Comparison of ENCODE assay signal across 10 cellular contexts in the genomic region with DNA sequence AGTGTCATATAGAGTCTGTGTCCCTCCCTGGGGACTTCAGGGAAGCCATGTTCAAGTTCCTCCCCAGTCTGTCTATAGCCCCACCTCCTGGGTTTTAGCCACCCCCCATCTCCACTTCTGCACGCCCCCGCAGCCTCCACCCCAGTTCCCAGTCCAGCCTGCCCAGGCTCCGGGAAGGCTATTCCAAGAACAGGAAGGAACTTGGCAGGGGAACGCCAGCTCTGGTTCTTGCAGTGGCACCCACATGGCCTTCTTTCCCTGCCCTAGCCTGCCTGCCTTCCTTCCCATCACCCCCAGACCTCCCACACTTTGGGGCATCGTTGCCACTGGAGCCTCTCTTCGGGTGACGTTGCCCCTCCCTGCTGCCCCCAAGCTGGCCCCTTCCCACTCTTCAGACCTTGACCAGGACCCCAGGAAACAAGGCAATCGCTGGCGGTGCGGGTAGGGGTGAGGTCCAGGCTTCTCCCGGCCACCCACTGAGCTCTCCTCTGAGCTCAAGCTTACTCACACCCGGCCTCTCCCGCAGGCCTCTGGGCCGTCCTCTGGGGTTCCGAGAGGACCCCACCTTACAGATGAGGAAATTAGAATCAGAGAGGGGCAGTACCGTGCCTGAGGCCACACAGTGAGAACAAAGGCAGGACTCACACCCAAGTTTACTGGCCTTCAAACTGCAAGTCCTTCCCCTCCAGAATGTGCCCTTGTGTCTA. TPM values are rescaled to one million over a fixed set of nuclear protein-coding genes. Genes with fewer than 3 reads are reported as not detected.
DNase-seq lines count a peak whose midpoint lies in the region; ATAC-seq and TF ChIP-seq lines count a peak whose summit lies in the region.
"Had no signal": no experiment of that assay in that cellular context is flagged by ENCODE, and none has a peak within 500 bp of the region (broad histone marks: within the 10 kb centered on the region; RNA-seq: fewer than 3 reads in every experiment).

No MANE protein-coding gene starts in this region.

- no peak for TF ChIP-seq CTCF in left lung (IDR thresholded peaks at IDR 0.05)

- H3K27ac ChIP-seq in SJSA1 (peak overlapping the region; percentile 37; the same call in 1 of the 2 replicates), left lung (peak overlapping the region in 1 of 2 donors; percentile 13)

- no peak overlapping the region for H3K4me3 ChIP-seq in SJSA1
- H3K4me3 ChIP-seq in left lung, result no peak overlapping the region

- H3K27me3 ChIP-seq in SJSA1 (replicated peaks) (no peaks in the 10 kb centered on the region; the same call in 1 of the 2 replicates), left lung (peaks cover 0 to 8% of the 10 kb centered on the region in 2 donors)

- H3K36me3 ChIP-seq in SJSA1 (no peaks in the 10 kb centered on the region), left lung (no peaks in the 10 kb centered on the region)

- H3K9me3 ChIP-seq in SJSA1 (replicated peaks) (no peaks in the 10 kb centered on the region), left lung (no peaks in the 10 kb centered on the region)

- intact Hi-C loops in left lung (cut with DNase I), result loop anchor here in 1 of 2 donors (5.0 to 10.0 kb wide), 2 partner anchors 178 to 206 kb away; a partner anchor contains a TSS

- H3K4me1 ChIP-seq in SJSA1 (replicated peaks) (peaks cover 23% of the 10 kb centered on the region), left lung (peaks cover 0 to 4% of the 10 kb centered on the region in 2 donors)

- DNase-seq in AG20443 (ENCODE audit: low spot score) (peak; percentile 45), SJSA1 (ENCODE audit: low read depth in 1 of 2, low spot score in 2 of 2) (peak; percentile 62 to 75), left lung (peak in 1 of 2 donors; percentile 74), OCI-M1 (lab: John Stamatoyannopoulos, UW) (no peak), HK-2 (ENCODE audit: unreplicated experiment) (no peak)
- no peak for DNase-seq in activated CD4-positive, CD25-positive, alpha-beta regulatory T cell (lab: John Stamatoyannopoulos, UW)
- DNase-seq: CD4-positive, CD25-positive, alpha-beta regulatory T cell; Kasumi-1; NCI-H2227 treated with DMSO at 0.1 percent for 48 hours; stimulated activated CD4-positive, alpha-beta T cell treated with anti-CD3 and anti-CD28 coated beads, Interleukin-15, amount 100 ng/mL, for 24 hours had no signal

- ATAC-seq in left lung, result peak; percentile 69

RNA-seq across cellular contexts. Expression of a gene that starts 9.2 kb away (rescaled TPM):
- not detected in 2 replicates for total RNA-seq in SJSA1 (2014; rRNA removed; shearing (Covaris generic))
- 10 to 100 TPM in 1 of 2 donors, 1 to 10 TPM in 1; 9.3 to 14.3 TPM for total RNA-seq in left lung

RNA-seq across cellular contexts. Expression of a gene that starts 18.1 kb away (rescaled TPM):
- not detected in 2 replicates for total RNA-seq in SJSA1 (2014; rRNA removed; shearing (Covaris generic))
- 1 to 10 TPM in 1 of 2 donors, under 1 TPM in 1; 0.79 to 1.6 TPM for total RNA-seq in left lung

RNA-seq across cellular contexts. Expression of a gene that starts 43.8 kb away (rescaled TPM):
- 15.6 and 21.9 TPM in 2 replicates for total RNA-seq in SJSA1 (2014; rRNA removed; shearing (Covaris generic))
- total RNA-seq in left lung, result 10 to 100 TPM; 31.7 to 38.4 TPM

RNA-seq across cellular contexts. Expression of a gene that starts 45.0 kb away (rescaled TPM):
- 93.0 and 149 TPM in 2 replicates for total RNA-seq in SJSA1 (2014; rRNA removed; shearing (Covaris generic))
- total RNA-seq in left lung, result 10 to 100 TPM; 81.7 to 82.5 TPM

RNA-seq across cellular contexts. Expression of a gene that starts 49.8 kb away (rescaled TPM):
- 170 and 181 TPM in 2 replicates for total RNA-seq in SJSA1 (2014; rRNA removed; shearing (Covaris generic))
- 10 to 100 TPM; 46.8 to 47.6 TPM for total RNA-seq in left lung

Comparison
In these comparisons a context has a peak if more than half of its experiments do, and no peak if none do; other contexts are left out.
1. DNase-seq: peak in AG20443 (single experiment) and SJSA1 (2 of 2); none in OCI-M1 (single experiment), HK-2 (single experiment) and activated CD4-positive, CD25-positive, alpha-beta regulatory T cell (0 of 4).
2. RNA of a gene that starts 9.2 kb away (total RNA-seq): 9.3 to 14.3 TPM in left lung; not detected in SJSA1; every median in the first group is over 10 times any median in the second.